In genomic region chr1:2525896-2526823, GRCh38 we compare ENCODE assay signal across 8 cellular contexts. TPM values are rescaled to one million over a fixed set of nuclear protein-coding genes. Genes with fewer than 3 reads are reported as not detected.
A peak's percentile ranks its signal among the peaks of the same experiment; 100 is the strongest.
DNase-seq lines count a peak whose midpoint lies in the region; ATAC-seq, FAIRE-seq and TF ChIP-seq lines count a peak whose summit lies in the region.

TSS of gene PANK4 (minus strand) at chr1:2526596. CDS start at chr1:2526587, 9 bp downstream.

- H3K9me3 ChIP-seq in left ventricle myocardium inferior (replicated peaks) (no peaks in the 10 kb centered on the region), psoas muscle (no peaks in the 10 kb centered on the region)

- H3K27me3 ChIP-seq in left ventricle myocardium inferior (ENCODE audit: low read depth) (peaks cover 6% of the 10 kb centered on the region), psoas muscle (ENCODE audit: insufficient read depth in 3 of 3, low read length in 2 of 3) (no peaks in the 10 kb centered on the region)

- intact Hi-C loops in left ventricle myocardium inferior (cut with micrococcal nuclease) (no loop called here), psoas muscle (cut with DNase I) (loop anchor here (5.0 kb wide), 3 partner anchors 114 to 339 kb away; partner anchors contain the start of genes MORN1 (in 1 of the 2), PEX10 (in 1 of the 2) and RER1 (in 1 of the 2))

- ATAC-seq in HG02610 (IDR thresholded peaks at IDR 0.05; ENCODE audit: unreplicated experiment) = peak; percentile 76
- peak; percentile 77 to 85 (median 80) for ATAC-seq in psoas muscle

- peak within 1 kb of the TSS; percentile 90 for H3K27ac Mint-ChIP-seq in T-helper 1 cell treated with Interleukin-12 subunit alpha and Interleukin-12 subunit beta and Interleukin-4 antibody, amounts not matched to agents 30 μg/mL and 1 μg/mL, for 36 hours

- H3K36me3 Mint-ChIP-seq in T-helper 1 cell treated with Interleukin-12 subunit alpha and Interleukin-12 subunit beta and Interleukin-4 antibody, amounts not matched to agents 30 μg/mL and 1 μg/mL, for 36 hours (ENCODE audit: low read depth) = peaks cover 10% of the 10 kb centered on the region

- H3K4me1 ChIP-seq in left ventricle myocardium inferior (peaks cover 82% of the 10 kb centered on the region), psoas muscle (peaks cover 64% of the 10 kb centered on the region)

- peaks cover 32% of the 10 kb centered on the region for H3K4me1 Mint-ChIP-seq in T-helper 1 cell treated with Interleukin-12 subunit alpha and Interleukin-12 subunit beta and Interleukin-4 antibody, amounts not matched to agents 30 μg/mL and 1 μg/mL, for 36 hours (ENCODE audit: low read depth)

- FAIRE-seq in urothelium cell line (lab: Jason Lieb, UNC) = no peak

- peak within 1 kb of the TSS; percentile 91 for H3K4me3 Mint-ChIP-seq in T-helper 1 cell treated with Interleukin-12 subunit alpha and Interleukin-12 subunit beta and Interleukin-4 antibody, amounts not matched to agents 30 μg/mL and 1 μg/mL, for 36 hours

- H3K9me3 Mint-ChIP-seq in T-helper 1 cell treated with Interleukin-12 subunit alpha and Interleukin-12 subunit beta and Interleukin-4 antibody, amounts not matched to agents 30 μg/mL and 1 μg/mL, for 36 hours = no peaks in the 10 kb centered on the region

- H3K4me3 ChIP-seq in GM12875 (ENCODE audit: low read depth, low read length) = peak within 1 kb of the TSS; percentile 94
- H3K4me3 ChIP-seq in left ventricle myocardium inferior = peak within 1 kb of the TSS; percentile 96
- H3K4me3 ChIP-seq in psoas muscle = peak within 1 kb of the TSS; percentile 77

- TF ChIP-seq CTCF in GM12875 (IDR thresholded peaks at IDR 0.05; ENCODE audit: borderline replicate concordance, insufficient read depth, low read depth, low read length) = no peak
- peak; percentile 34 for TF ChIP-seq CTCF in left ventricle myocardium inferior (IDR thresholded peaks at IDR 0.05; ENCODE audit: borderline replicate concordance)
- TF ChIP-seq CTCF in psoas muscle (IDR thresholded peaks at IDR 0.05) = no peak

- WGBS in psoas muscle, 3 donors = 0 to 1% (median 1%) methylated on average over 76 to 109 of the region's 109 CpGs

- peak; percentile 90 for DNase-seq in NCI-H1105 (lab: John Stamatoyannopoulos, UW)
- peak; percentile 93 for DNase-seq in amniotic stem cell (lab: John Stamatoyannopoulos, UW)
- peak; percentile 93 for DNase-seq in left ventricle myocardium inferior
- DNase-seq in psoas muscle = peak; percentile 95 to 96
- peak; percentile 89 for DNase-seq in urothelium cell line (ENCODE audit: low spot score)

- H3K36me3 ChIP-seq in left ventricle myocardium inferior (peaks cover 6% of the 10 kb centered on the region), psoas muscle (ENCODE audit: insufficient read depth in 1 of 2, low read depth in 1 of 2) (peaks cover 0 to 7% of the 10 kb centered on the region in 2 donors)

- H3K27ac ChIP-seq in left ventricle myocardium inferior (replicated peaks) (peak within 1 kb of the TSS; percentile 92), psoas muscle (peak within 1 kb of the TSS; percentile 76)

- H3K27me3 Mint-ChIP-seq in T-helper 1 cell treated with Interleukin-12 subunit alpha and Interleukin-12 subunit beta and Interleukin-4 antibody, amounts not matched to agents 30 μg/mL and 1 μg/mL, for 36 hours (ENCODE audit: low read depth) = peaks cover 19% of the 10 kb centered on the region

RNA-seq across cellular contexts. Expression of gene PANK4, which starts in this region (rescaled TPM):
- total RNA-seq in left ventricle myocardium inferior (42.8 TPM), psoas muscle (10 to 100 TPM; 29.0 to 45.1 (median 35.3) TPM)
- 10 to 100 TPM; 30.3 to 32.4 (median 31.9) TPM for polyA plus RNA-seq in psoas muscle

Comparison
In these comparisons a context has a peak if more than half of its experiments do, and no peak if none do; other contexts are left out.
1. Peak in every context shown above with its lines: DNase-seq, ATAC-seq, H3K4me3 ChIP-seq and H3K27ac ChIP-seq.